ENCODE assay signal across 1 cellular context in the genomic region with DNA sequence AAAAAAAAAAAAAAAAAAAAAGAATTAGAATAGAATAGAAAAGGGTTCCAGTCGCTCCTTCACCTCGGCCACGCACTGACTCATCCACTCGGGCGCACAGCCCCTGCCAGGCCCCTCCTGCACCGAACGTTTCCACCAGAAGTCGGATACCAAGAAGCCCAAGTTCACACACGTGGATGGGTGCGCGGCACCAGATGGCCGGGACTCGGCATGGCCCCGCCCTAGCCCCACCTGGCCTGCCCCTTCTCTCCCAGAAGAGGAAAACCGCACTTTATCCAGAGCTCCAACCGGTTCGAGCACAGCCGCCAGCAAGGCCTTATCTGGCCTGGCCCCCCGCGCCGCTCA.
TF ChIP-seq lines count a peak whose summit lies in the region.

No MANE protein-coding gene starts in this region.

TF ChIP-seq in endothelial cell of umbilical vein, 7 proteins besides CTCF, POLR2A, EP300 and RAD21:
- TF ChIP-seq JUN (IDR thresholded peaks at IDR 0.05; ENCODE audit: borderline replicate concordance, insufficient read depth, insufficient read length, low read depth) (no peak), GATA2 (IDR thresholded peaks at IDR 0.05; ENCODE audit: insufficient read depth, insufficient read length, low read depth, low read length) (no peak), EZH2 (IDR thresholded peaks at IDR 0.05; ENCODE audit: borderline replicate concordance, low read depth, low read length, severe bottlenecking) (peak; percentile 40)
